In genomic region chr12:113358381-113359132, GRCh38 we compare ENCODE assay signal across 8 cellular contexts. TPM values are rescaled to one million over a fixed set of nuclear protein-coding genes. Genes with fewer than 3 reads are reported as not detected.
DNase-seq lines count a peak whose midpoint lies in the region; ATAC-seq, FAIRE-seq and TF ChIP-seq lines count a peak whose summit lies in the region.

PLBD2 (plus strand) TSS chr12:113358587; CDS start chr12:113358601, 14 bp downstream.

- peak; percentile 40; the same call in 1 of the 2 replicates for TF ChIP-seq RAD21 in HepG2 (CRISPR knock-in tag; IDR thresholded peaks at IDR 0.05)

- peak within 1 kb of the TSS; percentile 90 to 100 (median 97) for H3K4me2 ChIP-seq in BLaER1 treated with 17β-estradiol and CSF1 and Interleukin-3, amounts not matched to agents 10 nM and 100 nM
- H3K4me2 ChIP-seq in HepG2 (ENCODE audit: low read depth, low read length) = peak within 1 kb of the TSS; percentile 86

- H3K36me3 ChIP-seq in BLaER1 treated with 17β-estradiol and CSF1 and Interleukin-3, amounts not matched to agents 10 nM and 100 nM = peaks cover 0 to 8% (median 0%) of the 10 kb centered on the region in 11 experiments; a peak in 2 of 22 replicates
- peaks cover 0 to 1% of the 10 kb centered on the region in 2 experiments; a peak in 1 of 5 replicates for H3K36me3 ChIP-seq in HepG2 (replicated peaks in 1 of 2; ENCODE audit: control insufficient read depth in 1 of 2, insufficient read depth in 2 of 2, low read length in 2 of 2)

- ATAC-seq in GM19324 (IDR thresholded peaks at IDR 0.05; ENCODE audit: low FRiP score, unreplicated experiment) = peak; percentile 93
- peak; percentile 92 for ATAC-seq in HG03460 (IDR thresholded peaks at IDR 0.05; ENCODE audit: unreplicated experiment)
- peak; percentile 93 for ATAC-seq in HepG2

- peak; percentile 57 to 84; a peak in 3 of 4 replicates for TF ChIP-seq POLR2A in HepG2 (IDR thresholded peaks at IDR 0.05; ENCODE audit: insufficient read depth in 1 of 2, low read depth in 2 of 2, low read length in 2 of 2)

- POLR2A ChIA-PET in HepG2 (lab: Yijun Ruan, JAX) = interaction anchor here (1.8 kb wide), 1 partner anchor 23 kb away, joined by 14 read pairs; the partner anchor contains the start of gene SLC8B1

- H3K27ac ChIP-seq in BLaER1 treated with 17β-estradiol and CSF1 and Interleukin-3, amounts not matched to agents 10 nM and 100 nM = peak within 1 kb of the TSS; percentile 63 to 80 (median 73)
- peak within 1 kb of the TSS; percentile 38 for H3K27ac ChIP-seq in HepG2 (ENCODE audit: extremely low read length, insufficient read depth, low read length)

- TF ChIP-seq EP300 in HepG2 (IDR thresholded peaks at IDR 0.05; ENCODE audit: low read depth in 2 of 2, low read length in 2 of 2) = no peak
- no peak for TF ChIP-seq EP300 in HepG2 (CRISPR knock-in tag; IDR thresholded peaks at IDR 0.05; ENCODE audit: borderline replicate concordance)

- H3K27me3 ChIP-seq in BLaER1 treated with 17β-estradiol and CSF1 and Interleukin-3, amounts not matched to agents 10 nM and 100 nM = no peaks in the 10 kb centered on the region
- H3K27me3 ChIP-seq in HepG2 (ENCODE audit: control insufficient read depth in 1 of 2, insufficient read depth in 2 of 2, low read length in 2 of 2) = no peaks in the 10 kb centered on the region; a peak in 1 of 5 replicates

- no peak within 1 kb of the TSS for H2AFZ ChIP-seq in HepG2 (ENCODE audit: low read length)

- no peaks in the 10 kb centered on the region for H3K9me3 ChIP-seq in BLaER1 treated with 17β-estradiol and CSF1 and Interleukin-3, amounts not matched to agents 10 nM and 100 nM (replicated peaks in 1 of 11)
- no peaks in the 10 kb centered on the region for H3K9me3 ChIP-seq in HepG2 (ENCODE audit: low read length)

- H3K79me2 ChIP-seq in HepG2 (ENCODE audit: insufficient read depth, low read length) = no peaks in the 10 kb centered on the region

- H3K9ac ChIP-seq in BLaER1 treated with 17β-estradiol and CSF1 and Interleukin-3, amounts not matched to agents 10 nM and 100 nM = peak within 1 kb of the TSS; percentile 71 to 86 (median 80)
- peak within 1 kb of the TSS; percentile 73 for H3K9ac ChIP-seq in HepG2 (ENCODE audit: insufficient read depth, low read depth, low read length)

- DNase-seq in NCI-H69 (lab: John Stamatoyannopoulos, UW) = peak; percentile 97
- peak; percentile 90 to 93 for DNase-seq in activated CD4-positive, alpha-beta T cell treated with anti-CD3 and anti-CD28 coated beads, Interleukin-2, amount 50 U/mL, for 24 hours (ENCODE audit: low read depth in 1 of 2, low spot score in 1 of 2)
- DNase-seq in dedifferentiated amniotic fluid mesenchymal stem cell (ENCODE audit: extremely low spot score) = peak; percentile 76
- DNase-seq in HepG2 (ENCODE audit: low spot score) = peak; percentile 80
- DNase-seq in stimulated activated CD4-positive, alpha-beta T cell treated with anti-CD3 and anti-CD28 coated beads, Interleukin-2, amount 100 ng/mL, for 48 hours = peak; percentile 91 to 94

- H3K4me3 ChIP-seq in BLaER1 treated with 17β-estradiol and CSF1 and Interleukin-3, amounts not matched to agents 10 nM and 100 nM = peak within 1 kb of the TSS; percentile 65 to 99 (median 77)
- H3K4me3 ChIP-seq in HepG2 (replicated peaks in 1 of 3; ENCODE audit: insufficient read depth in 1 of 3, low read depth in 2 of 3, low read length in 3 of 3) = peak within 1 kb of the TSS; percentile 80 to 94 (median 86)

- WGBS in HepG2 (ENCODE audit: low lambda C conversion rate) = 5% methylated on average over 5 of the region's 67 CpGs

- CTCF ChIA-PET in HepG2 (lab: Yijun Ruan, JAX; ENCODE audit: low intra/inter-chr PET ratio, low total read pairs) = interaction anchor here (0.5 kb wide), 1 partner anchor 133 kb away, joined by 3 read pairs; no protein-coding TSS in a partner anchor

- BruUV-seq in HepG2 (replicated peaks; lab: Mats Ljungman, UMichigan) = no TSS peak

- in situ Hi-C loops in HepG2 (cut with HindIII; ENCODE audit: extremely low pct_ligation_motif_present, low pct_unique_long_range_greater_than_20kb) = loop anchor here (10.0 kb wide), 1 partner anchor 164 kb away; no protein-coding TSS in a partner anchor

- TF ChIP-seq CTCF in HepG2 (CRISPR knock-in tag; IDR thresholded peaks at IDR 0.05) = peak; percentile 53

- peaks cover 0 to 46% (median 18%) of the 10 kb centered on the region in 11 experiments; a peak in 15 of 22 replicates for H4K20me1 ChIP-seq in BLaER1 treated with 17β-estradiol and CSF1 and Interleukin-3, amounts not matched to agents 10 nM and 100 nM
- H4K20me1 ChIP-seq in HepG2 (ENCODE audit: insufficient read depth, low read length) = peaks cover 5% of the 10 kb centered on the region

- peaks cover 18 to 43% (median 24%) of the 10 kb centered on the region in 10 experiments for H3K4me1 ChIP-seq in BLaER1 treated with 17β-estradiol and CSF1 and Interleukin-3, amounts not matched to agents 10 nM and 100 nM
- H3K4me1 ChIP-seq in HepG2 (ENCODE audit: insufficient read depth, low read length) = peaks cover 37% of the 10 kb centered on the region

- no peak for FAIRE-seq in HepG2 (lab: Jason Lieb, UNC)

- intact Hi-C loops in HepG2 (cut with micrococcal nuclease; ENCODE audit: unreplicated experiment) = loop anchor here (1.0 to 5.0 kb wide), 3 partner anchors 23 to 156 kb away; partner anchors contain the start of gene SLC8B1

TF ChIP-seq in HepG2, 621 proteins besides CTCF, POLR2A, EP300 and RAD21 (continues in another document):
- TF ChIP-seq ZNF281 (CRISPR knock-in tag; IDR thresholded peaks at IDR 0.05; ENCODE audit: borderline replicate concordance) = no peak
- 0 out of 2 replicates have a peak, but pooled peaks have one; percentile 16 for TF ChIP-seq ZNF770 (CRISPR knock-in tag; IDR thresholded peaks at IDR 0.05)
- TF ChIP-seq ZNF564 (CRISPR knock-in tag; IDR thresholded peaks at IDR 0.05) = 0 out of 2 replicates have a peak, but pooled peaks have one; percentile 64

RNA-seq across cellular contexts. Expression of gene PLBD2, which starts in this region (rescaled TPM):
- 5.5 and 8.5 TPM in 2 replicates for total RNA-seq in HepG2 (2016; rRNA removed; fragmentation: Illumina TruSeq; extraction: Trizol)
- 0.81 and 0.88 TPM in 2 replicates for total RNA-seq in HepG2 (2016; cell fraction: cytosol; rRNA removed; fragmentation: Illumina TruSeq; extraction: Trizol; ENCODE audit: low read depth)
- 7.0 and 7.8 TPM in 2 replicates for total RNA-seq in HepG2 (2016; cell fraction: insoluble cytoplasmic fraction; rRNA removed; fragmentation: Illumina TruSeq; extraction: Trizol)
- total RNA-seq in HepG2 (2016; cell fraction: membrane; rRNA removed; fragmentation: Illumina TruSeq; extraction: Trizol) = 2.5 and 3.2 TPM in 2 replicates
- 15.0 and 17.9 TPM in 2 replicates for total RNA-seq in HepG2 (2016; cell fraction: nucleus; rRNA removed; fragmentation: Illumina TruSeq; extraction: Trizol)
- polyA plus RNA-seq in HepG2 (2011; rRNA removed) = 6.7 and 9.2 TPM in 2 replicates
- 8.0 and 9.7 TPM in 2 replicates for polyA plus RNA-seq in HepG2 (2011; cell fraction: cytosol; rRNA removed)
- 11.1 and 13.1 TPM in 2 replicates for polyA plus RNA-seq in HepG2 (2011; cell fraction: nucleus; rRNA removed)
- polyA plus RNA-seq in HepG2 (2012) = 10.7 and 11.6 TPM in 2 replicates
- polyA plus RNA-seq in HepG2 (2016; cell fraction: cytosol; fragmentation: Illumina TruSeq; extraction: Trizol; ENCODE audit: low read depth) = 1.7 and 1.8 TPM in 2 replicates
- polyA plus RNA-seq in HepG2 (2016; cell fraction: insoluble cytoplasmic fraction; fragmentation: Illumina TruSeq; extraction: Trizol; ENCODE audit: low read depth) = 7.6 and 10.5 TPM in 2 replicates
- 2.6 and 3.9 TPM in 2 replicates for polyA plus RNA-seq in HepG2 (2016; cell fraction: membrane; fragmentation: Illumina TruSeq; extraction: Trizol; ENCODE audit: low read depth)
- 33.1 and 37.0 TPM in 2 replicates for polyA plus RNA-seq in HepG2 (2016; cell fraction: nucleus; fragmentation: Illumina TruSeq; extraction: Trizol; ENCODE audit: insufficient read depth, low read depth)
- 12.2 and 26.0 TPM in 2 replicates for polyA minus RNA-seq in HepG2 (2011; rRNA and poly(A)+ RNA removed; ENCODE audit: low replicate concordance)
- polyA minus RNA-seq in HepG2 (2011; cell fraction: cytosol; rRNA and poly(A)+ RNA removed) = 14.8 and 15.8 TPM in 2 replicates
- 5.7 and 7.3 TPM in 2 replicates for polyA minus RNA-seq in HepG2 (2011; cell fraction: nucleus; rRNA and poly(A)+ RNA removed)

Comparison
In these comparisons a context has a peak if more than half of its experiments do, and no peak if none do; other contexts are left out.
1. Peak in every context shown above with its lines: DNase-seq, ATAC-seq, H3K4me3 ChIP-seq and H3K27ac ChIP-seq.